In the genomic region with DNA sequence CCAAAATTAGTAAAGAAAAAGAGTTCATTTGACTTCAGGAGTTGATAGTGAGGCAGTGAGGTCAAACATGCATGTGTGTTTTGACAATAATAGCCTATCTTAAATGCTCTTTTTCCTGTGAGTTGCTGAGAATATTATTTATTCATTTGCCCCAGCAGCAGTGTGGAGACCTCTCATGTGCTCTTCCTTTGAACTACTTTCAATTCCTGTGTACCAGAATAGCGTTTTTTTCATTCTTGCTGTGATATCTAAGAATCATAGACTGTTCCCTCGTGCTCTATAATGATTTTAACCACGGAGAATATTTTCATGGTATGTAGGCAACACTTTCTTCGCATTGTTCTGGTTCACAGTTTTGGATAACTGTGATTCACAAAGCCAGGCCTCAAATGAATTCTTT, we compare ENCODE assay signal across 1 cellular context.
TF ChIP-seq lines count a peak whose summit lies in the region.

No MANE protein-coding gene starts in this region.

TF ChIP-seq in GM23338, 12 proteins besides CTCF, POLR2A, EP300 and RAD21:
- TF ChIP-seq, protein P1, sequence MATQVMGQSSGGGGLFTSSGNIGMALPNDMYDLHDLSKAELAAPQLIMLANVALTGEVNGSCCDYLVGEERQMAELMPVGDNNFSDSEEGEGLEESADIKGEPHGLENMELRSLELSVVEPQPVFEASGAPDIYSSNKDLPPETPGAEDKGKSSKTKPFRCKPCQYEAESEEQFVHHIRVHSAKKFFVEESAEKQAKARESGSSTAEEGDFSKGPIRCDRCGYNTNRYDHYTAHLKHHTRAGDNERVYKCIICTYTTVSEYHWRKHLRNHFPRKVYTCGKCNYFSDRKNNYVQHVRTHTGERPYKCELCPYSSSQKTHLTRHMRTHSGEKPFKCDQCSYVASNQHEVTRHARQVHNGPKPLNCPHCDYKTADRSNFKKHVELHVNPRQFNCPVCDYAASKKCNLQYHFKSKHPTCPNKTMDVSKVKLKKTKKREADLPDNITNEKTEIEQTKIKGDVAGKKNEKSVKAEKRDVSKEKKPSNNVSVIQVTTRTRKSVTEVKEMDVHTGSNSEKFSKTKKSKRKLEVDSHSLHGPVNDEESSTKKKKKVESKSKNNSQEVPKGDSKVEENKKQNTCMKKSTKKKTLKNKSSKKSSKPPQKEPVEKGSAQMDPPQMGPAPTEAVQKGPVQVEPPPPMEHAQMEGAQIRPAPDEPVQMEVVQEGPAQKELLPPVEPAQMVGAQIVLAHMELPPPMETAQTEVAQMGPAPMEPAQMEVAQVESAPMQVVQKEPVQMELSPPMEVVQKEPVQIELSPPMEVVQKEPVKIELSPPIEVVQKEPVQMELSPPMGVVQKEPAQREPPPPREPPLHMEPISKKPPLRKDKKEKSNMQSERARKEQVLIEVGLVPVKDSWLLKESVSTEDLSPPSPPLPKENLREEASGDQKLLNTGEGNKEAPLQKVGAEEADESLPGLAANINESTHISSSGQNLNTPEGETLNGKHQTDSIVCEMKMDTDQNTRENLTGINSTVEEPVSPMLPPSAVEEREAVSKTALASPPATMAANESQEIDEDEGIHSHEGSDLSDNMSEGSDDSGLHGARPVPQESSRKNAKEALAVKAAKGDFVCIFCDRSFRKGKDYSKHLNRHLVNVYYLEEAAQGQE (IDR thresholded peaks at IDR 0.05; ENCODE audit: unreplicated experiment), result no peak
- TF ChIP-seq, protein P2, sequence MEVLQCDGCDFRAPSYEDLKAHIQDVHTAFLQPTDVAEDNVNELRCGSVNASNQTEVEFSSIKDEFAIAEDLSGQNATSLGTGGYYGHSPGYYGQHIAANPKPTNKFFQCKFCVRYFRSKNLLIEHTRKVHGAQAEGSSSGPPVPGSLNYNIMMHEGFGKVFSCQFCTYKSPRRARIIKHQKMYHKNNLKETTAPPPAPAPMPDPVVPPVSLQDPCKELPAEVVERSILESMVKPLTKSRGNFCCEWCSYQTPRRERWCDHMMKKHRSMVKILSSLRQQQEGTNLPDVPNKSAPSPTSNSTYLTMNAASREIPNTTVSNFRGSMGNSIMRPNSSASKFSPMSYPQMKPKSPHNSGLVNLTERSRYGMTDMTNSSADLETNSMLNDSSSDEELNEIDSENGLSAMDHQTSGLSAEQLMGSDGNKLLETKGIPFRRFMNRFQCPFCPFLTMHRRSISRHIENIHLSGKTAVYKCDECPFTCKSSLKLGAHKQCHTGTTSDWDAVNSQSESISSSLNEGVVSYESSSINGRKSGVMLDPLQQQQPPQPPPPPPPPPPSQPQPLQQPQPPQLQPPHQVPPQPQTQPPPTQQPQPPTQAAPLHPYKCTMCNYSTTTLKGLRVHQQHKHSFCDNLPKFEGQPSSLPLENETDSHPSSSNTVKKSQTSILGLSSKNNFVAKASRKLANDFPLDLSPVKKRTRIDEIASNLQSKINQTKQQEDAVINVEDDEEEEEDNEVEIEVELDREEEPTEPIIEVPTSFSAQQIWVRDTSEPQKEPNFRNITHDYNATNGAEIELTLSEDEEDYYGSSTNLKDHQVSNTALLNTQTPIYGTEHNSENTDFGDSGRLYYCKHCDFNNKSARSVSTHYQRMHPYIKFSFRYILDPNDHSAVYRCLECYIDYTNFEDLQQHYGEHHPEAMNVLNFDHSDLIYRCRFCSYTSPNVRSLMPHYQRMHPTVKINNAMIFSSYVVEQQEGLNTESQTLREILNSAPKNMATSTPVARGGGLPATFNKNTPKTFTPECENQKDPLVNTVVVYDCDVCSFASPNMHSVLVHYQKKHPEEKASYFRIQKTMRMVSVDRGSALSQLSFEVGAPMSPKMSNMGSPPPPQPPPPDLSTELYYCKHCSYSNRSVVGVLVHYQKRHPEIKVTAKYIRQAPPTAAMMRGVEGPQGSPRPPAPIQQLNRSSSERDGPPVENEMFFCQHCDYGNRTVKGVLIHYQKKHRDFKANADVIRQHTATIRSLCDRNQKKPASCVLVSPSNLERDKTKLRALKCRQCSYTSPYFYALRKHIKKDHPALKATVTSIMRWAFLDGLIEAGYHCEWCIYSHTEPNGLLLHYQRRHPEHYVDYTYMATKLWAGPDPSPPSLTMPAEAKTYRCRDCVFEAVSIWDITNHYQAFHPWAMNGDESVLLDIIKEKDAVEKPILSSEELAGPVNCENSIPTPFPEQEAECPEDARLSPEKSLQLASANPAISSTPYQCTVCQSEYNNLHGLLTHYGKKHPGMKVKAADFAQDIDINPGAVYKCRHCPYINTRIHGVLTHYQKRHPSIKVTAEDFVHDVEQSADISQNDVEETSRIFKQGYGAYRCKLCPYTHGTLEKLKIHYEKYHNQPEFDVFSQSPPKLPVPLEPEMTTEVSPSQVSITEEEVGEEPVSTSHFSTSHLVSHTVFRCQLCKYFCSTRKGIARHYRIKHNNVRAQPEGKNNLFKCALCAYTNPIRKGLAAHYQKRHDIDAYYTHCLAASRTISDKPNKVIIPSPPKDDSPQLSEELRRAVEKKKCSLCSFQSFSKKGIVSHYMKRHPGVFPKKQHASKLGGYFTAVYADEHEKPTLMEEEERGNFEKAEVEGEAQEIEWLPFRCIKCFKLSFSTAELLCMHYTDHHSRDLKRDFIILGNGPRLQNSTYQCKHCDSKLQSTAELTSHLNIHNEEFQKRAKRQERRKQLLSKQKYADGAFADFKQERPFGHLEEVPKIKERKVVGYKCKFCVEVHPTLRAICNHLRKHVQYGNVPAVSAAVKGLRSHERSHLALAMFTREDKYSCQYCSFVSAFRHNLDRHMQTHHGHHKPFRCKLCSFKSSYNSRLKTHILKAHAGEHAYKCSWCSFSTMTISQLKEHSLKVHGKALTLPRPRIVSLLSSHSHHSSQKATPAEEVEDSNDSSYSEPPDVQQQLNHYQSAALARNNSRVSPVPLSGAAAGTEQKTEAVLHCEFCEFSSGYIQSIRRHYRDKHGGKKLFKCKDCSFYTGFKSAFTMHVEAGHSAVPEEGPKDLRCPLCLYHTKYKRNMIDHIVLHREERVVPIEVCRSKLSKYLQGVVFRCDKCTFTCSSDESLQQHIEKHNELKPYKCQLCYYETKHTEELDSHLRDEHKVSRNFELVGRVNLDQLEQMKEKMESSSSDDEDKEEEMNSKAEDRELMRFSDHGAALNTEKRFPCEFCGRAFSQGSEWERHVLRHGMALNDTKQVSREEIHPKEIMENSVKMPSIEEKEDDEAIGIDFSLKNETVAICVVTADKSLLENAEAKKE (CRISPR knock-in tag; IDR thresholded peaks at IDR 0.05), result no peak
- TF ChIP-seq POLR2AphosphoS5 (IDR thresholded peaks at IDR 0.05; ENCODE audit: low read depth), result no peak
- TF ChIP-seq ZNF331 (CRISPR knock-in tag; IDR thresholded peaks at IDR 0.05; ENCODE audit: low read depth), result no peak
- TF ChIP-seq EZH2phosphoT487 (IDR thresholded peaks at IDR 0.05; ENCODE audit: unreplicated experiment), result no peak
- TF ChIP-seq ZNF114 (CRISPR knock-in tag; IDR thresholded peaks at IDR 0.05), result no peak
- no peak for TF ChIP-seq NANOG (IDR thresholded peaks at IDR 0.05; ENCODE audit: borderline replicate concordance)
- no peak for TF ChIP-seq EZH2 (IDR thresholded peaks at IDR 0.05; ENCODE audit: low read depth, unreplicated experiment)
- no peak for TF ChIP-seq STAT1 (IDR thresholded peaks at IDR 0.05; ENCODE audit: unreplicated experiment)
- TF ChIP-seq, protein P3, sequence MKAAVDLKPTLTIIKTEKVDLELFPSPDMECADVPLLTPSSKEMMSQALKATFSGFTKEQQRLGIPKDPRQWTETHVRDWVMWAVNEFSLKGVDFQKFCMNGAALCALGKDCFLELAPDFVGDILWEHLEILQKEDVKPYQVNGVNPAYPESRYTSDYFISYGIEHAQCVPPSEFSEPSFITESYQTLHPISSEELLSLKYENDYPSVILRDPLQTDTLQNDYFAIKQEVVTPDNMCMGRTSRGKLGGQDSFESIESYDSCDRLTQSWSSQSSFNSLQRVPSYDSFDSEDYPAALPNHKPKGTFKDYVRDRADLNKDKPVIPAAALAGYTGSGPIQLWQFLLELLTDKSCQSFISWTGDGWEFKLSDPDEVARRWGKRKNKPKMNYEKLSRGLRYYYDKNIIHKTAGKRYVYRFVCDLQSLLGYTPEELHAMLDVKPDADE (IDR thresholded peaks at IDR 0.05), result no peak
- no peak for TF ChIP-seq JUNB (IDR thresholded peaks at IDR 0.05; ENCODE audit: unreplicated experiment)
- no peak for TF ChIP-seq CREB1 (CRISPR knock-in tag; IDR thresholded peaks at IDR 0.05; ENCODE audit: low read depth)
